ENCODE assay signal across 8 cellular contexts in the genomic region with DNA sequence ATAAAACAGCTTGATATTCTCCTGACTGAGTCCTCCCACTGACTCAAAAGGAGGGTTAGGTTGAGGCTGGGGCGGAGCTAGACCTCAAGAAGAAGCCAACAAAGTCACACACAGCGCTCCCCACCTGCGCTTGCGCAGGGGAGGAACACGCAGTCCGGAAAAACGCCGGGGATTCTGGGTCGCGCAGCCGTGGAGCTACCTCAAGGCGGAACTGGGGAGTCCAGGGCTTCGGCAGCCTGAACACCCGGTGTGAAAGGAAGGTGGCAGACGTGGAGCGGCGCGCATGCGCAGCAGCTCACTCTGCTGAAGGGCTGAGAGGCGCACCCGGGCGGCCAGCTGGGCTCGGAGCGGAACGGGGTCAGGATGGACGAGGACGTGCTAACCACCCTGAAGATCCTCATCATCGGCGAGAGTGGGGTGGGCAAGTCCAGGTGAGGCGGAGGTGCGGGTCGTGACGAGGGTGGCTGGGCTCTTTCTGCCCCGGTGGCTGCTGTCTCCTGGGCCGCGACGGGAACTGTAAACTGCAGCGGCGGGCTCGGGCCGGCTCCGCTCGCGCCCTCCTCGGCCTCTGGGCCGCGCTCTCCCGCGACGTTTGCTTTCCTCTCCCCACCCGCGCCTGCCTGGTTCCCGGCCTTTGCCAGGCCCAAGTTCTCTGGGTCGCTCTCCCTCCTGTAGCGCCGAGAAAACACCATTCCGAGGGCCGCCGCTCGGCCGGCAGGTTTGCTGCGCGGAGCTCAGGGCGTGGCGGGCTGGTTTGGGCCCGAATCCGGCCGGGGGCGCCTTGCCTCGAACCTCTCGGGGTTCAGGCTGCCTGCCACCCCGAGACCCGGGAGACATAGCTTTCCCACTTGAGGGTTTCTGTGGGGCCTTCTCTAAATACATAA. TPM values are rescaled to one million over a fixed set of nuclear protein-coding genes. Genes with fewer than 3 reads are reported as not detected.
DNase-seq lines count a peak whose midpoint lies in the region; ATAC-seq, FAIRE-seq and TF ChIP-seq lines count a peak whose summit lies in the region.

A gene (plus strand): TSS at position 298 of the 884 bp plus-strand sequence. CDS start 66 bp downstream, at position 364.

- H3K27ac ChIP-seq in right atrium auricular region = peak within 1 kb of the TSS; percentile 87 to 92
- peak within 1 kb of the TSS; percentile 91 for H3K27ac ChIP-seq in psoas muscle

- DNase-seq in NCI-H187 treated with DMSO at 0.1 percent for 48 hours (lab: John Stamatoyannopoulos, UW) = peak; percentile 40
- peak; percentile 80 to 98 (median 95) for DNase-seq in anterior cingulate cortex (lab: John Stamatoyannopoulos, UW)
- peak; percentile 98 for DNase-seq in right atrium auricular region (ENCODE audit: low spot score)
- peak; percentile 98 to 99 for DNase-seq in psoas muscle
- DNase-seq in urothelium cell line (ENCODE audit: low spot score) = peak; percentile 96

- peak; percentile 90 for FAIRE-seq in urothelium cell line (lab: Jason Lieb, UNC)

- ATAC-seq in GM18502 (IDR thresholded peaks at IDR 0.05; ENCODE audit: poor library complexity, unreplicated experiment) (peak; percentile 98), HG02970 (IDR thresholded peaks at IDR 0.05; ENCODE audit: low FRiP score, unreplicated experiment) (peak; percentile 99), psoas muscle (peak; percentile 97 to 99 (median 98))

- H3K27me3 ChIP-seq in right atrium auricular region (no peaks in the 10 kb centered on the region), psoas muscle (ENCODE audit: insufficient read depth in 3 of 3, low read length in 2 of 3) (no peaks in the 10 kb centered on the region)

- 0 to 1% (median 0%) methylated on average over 63 to 73 of the region's 73 CpGs for WGBS in psoas muscle, 3 donors

- H3K9me3 ChIP-seq in right atrium auricular region (no peaks in the 10 kb centered on the region), psoas muscle (no peaks in the 10 kb centered on the region)

- peak in 1 of 2 donors; percentile 41 for TF ChIP-seq CTCF in right atrium auricular region (IDR thresholded peaks at IDR 0.05)
- TF ChIP-seq CTCF in psoas muscle (IDR thresholded peaks at IDR 0.05) = peak; percentile 12

- H3K4me1 ChIP-seq in right atrium auricular region (peaks cover 0 to 28% of the 10 kb centered on the region in 2 donors), psoas muscle (peaks cover 32% of the 10 kb centered on the region)

- intact Hi-C loops in T-helper 2 cell treated with Interferon-gamma antibody and Interleukin-4, amounts not matched to agents 100 ng/mL and 5 ng/mL, for 36 hours (cut with micrococcal nuclease) = loop anchor here (1.0 to 10.0 kb wide), 11 partner anchors 9 to 1059 kb away; a partner anchor contains a TSS
- intact Hi-C loops in psoas muscle (cut with DNase I) = loop anchor here (10.0 kb wide), 1 partner anchor 259 kb away; a partner anchor contains a TSS

- H3K36me3 ChIP-seq in right atrium auricular region (no peaks in the 10 kb centered on the region), psoas muscle (ENCODE audit: insufficient read depth in 1 of 2, low read depth in 1 of 2) (no peaks in the 10 kb centered on the region)

- H3K4me3 ChIP-seq in right atrium auricular region (peak within 1 kb of the TSS; percentile 73 to 95), psoas muscle (peak within 1 kb of the TSS; percentile 82)

RNA-seq across cellular contexts. Expression of the gene that starts here (rescaled TPM):
- 67.0 and 68.6 TPM in 2 replicates for total RNA-seq in T-helper 2 cell treated with Interferon-gamma antibody and Interleukin-4, amounts not matched to agents 100 ng/mL and 5 ng/mL, for 36 hours
- total RNA-seq in right atrium auricular region (10 to 100 TPM; 31.1 to 50.4 TPM), psoas muscle (100 to 1,000 TPM in 2 of 4 donors, 10 to 100 TPM in 2; 87.0 to 125 (median 102) TPM)
- 10 to 100 TPM; 36.2 to 71.1 (median 70.2) TPM for polyA plus RNA-seq in psoas muscle

Comparison
In these comparisons a context has a peak if more than half of its experiments do, and no peak if none do; other contexts are left out.
1. Peak in every context shown above with its lines: DNase-seq, ATAC-seq, H3K4me3 ChIP-seq and H3K27ac ChIP-seq.
2. DNase-seq: peak in every context shown above with its lines; median percentile 98 in psoas muscle; 98 in right atrium auricular region; 96 in urothelium cell line; 95 in anterior cingulate cortex; 40 in NCI-H187 treated with DMSO at 0.1 percent for 48 hours.